In genomic region chrX:132023117-132023895, GRCh38 we compare ENCODE assay signal across 1 cellular context.
TF ChIP-seq lines count a peak whose summit lies in the region.

STK26 (plus strand) TSS chrX:132023302; CDS start chrX:132023618, 316 bp downstream.

TF ChIP-seq in K562, 482 proteins besides CTCF, POLR2A, EP300 and RAD21 (continued from another document and continues in another):
- TF ChIP-seq ZBTB40 (IDR thresholded peaks at IDR 0.05), result no peak
- no peak for TF ChIP-seq ZBTB40 (CRISPR knock-in tag; IDR thresholded peaks at IDR 0.05)
- TF ChIP-seq SMC3 (conservative IDR thresholded peaks at IDR 0.05; ENCODE audit: insufficient read depth, low read depth, low read length), result no peak
- TF ChIP-seq NFIC (IDR thresholded peaks at IDR 0.05), result peak; percentile 16
- no peak for TF ChIP-seq HNRNPH1 (optimal IDR thresholded peaks at IDR 0.05; ENCODE audit: low read depth, low read length)
- no peak for TF ChIP-seq XRCC3 (IDR thresholded peaks at IDR 0.05)
- TF ChIP-seq MTA1 (IDR thresholded peaks at IDR 0.05; ENCODE audit: borderline replicate concordance), result 0 out of 2 replicates have a peak, but pooled peaks have one; percentile 19
- no peak for TF ChIP-seq ZNF76 (CRISPR knock-in tag; IDR thresholded peaks at IDR 0.05; ENCODE audit: borderline replicate concordance)
- TF ChIP-seq BDP1 (IDR thresholded peaks at IDR 0.05; ENCODE audit: insufficient read depth, insufficient read length), result no peak
- TF ChIP-seq MYC (IDR thresholded peaks at IDR 0.05; ENCODE audit: low read depth, low read length), result no peak
- TF ChIP-seq MYC (CRISPR knock-in tag; IDR thresholded peaks at IDR 0.05; ENCODE audit: borderline replicate concordance, low read depth), result no peak
- TF ChIP-seq SRSF1 (IDR thresholded peaks at IDR 0.05; ENCODE audit: low read depth, low read length), result no peak
- TF ChIP-seq HNRNPUL1 (IDR thresholded peaks at IDR 0.05; ENCODE audit: low read length), result no peak
- TF ChIP-seq TEAD4 (IDR thresholded peaks at IDR 0.05; ENCODE audit: low read length), result no peak
- no peak for TF ChIP-seq TEAD4 (CRISPR knock-in tag; IDR thresholded peaks at IDR 0.05; ENCODE audit: borderline replicate concordance)
- TF ChIP-seq ARID2 (IDR thresholded peaks at IDR 0.05), result no peak
- peak; percentile 88; the same call in 1 of the 2 replicates for TF ChIP-seq ZC3H4 (CRISPR knock-in tag; IDR thresholded peaks at IDR 0.05; ENCODE audit: borderline replicate concordance)
- no peak for TF ChIP-seq SAFB2 (IDR thresholded peaks at IDR 0.05; ENCODE audit: borderline replicate concordance, low read depth, low read length, severe bottlenecking)
- TF ChIP-seq ZNF77 (CRISPR knock-in tag; IDR thresholded peaks at IDR 0.05), result no peak
- TF ChIP-seq PHF8 (IDR thresholded peaks at IDR 0.05; ENCODE audit: borderline replicate concordance, low read length), result peak; percentile 86
- no peak for TF ChIP-seq HDAC3 (IDR thresholded peaks at IDR 0.05; ENCODE audit: borderline replicate concordance, partially characterized antibody)
- no peak for TF ChIP-seq MTF1 (CRISPR knock-in tag; IDR thresholded peaks at IDR 0.05; ENCODE audit: borderline replicate concordance)
- no peak for TF ChIP-seq ZNF184 (CRISPR knock-in tag; IDR thresholded peaks at IDR 0.05)
- TF ChIP-seq ZNF232 (CRISPR knock-in tag; IDR thresholded peaks at IDR 0.05), result peak; percentile 45; the same call in 1 of the 2 replicates
- no peak for TF ChIP-seq POU5F1 (IDR thresholded peaks at IDR 0.05; ENCODE audit: borderline replicate concordance, low read depth, low read length, partially characterized antibody)
- no peak for TF ChIP-seq ZC3H8 (IDR thresholded peaks at IDR 0.05)
- no peak for TF ChIP-seq NFRKB (IDR thresholded peaks at IDR 0.05; ENCODE audit: low read depth)
- TF ChIP-seq TAL1 (IDR thresholded peaks at IDR 0.05), result no peak
- TF ChIP-seq THRB (CRISPR knock-in tag; conservative IDR thresholded peaks at IDR 0.05), result no peak
- no peak for TF ChIP-seq MEF2A (IDR thresholded peaks at IDR 0.05; ENCODE audit: control insufficient read depth, low read depth, low read length)
- TF ChIP-seq ZNF75A (CRISPR knock-in tag; IDR thresholded peaks at IDR 0.05), result no peak
- peak; percentile 92 for TF ChIP-seq EGR1 (conservative IDR thresholded peaks at IDR 0.05)
- TF ChIP-seq SIN3B (IDR thresholded peaks at IDR 0.05; ENCODE audit: low read depth), result no peak
- no peak for TF ChIP-seq MAFK (IDR thresholded peaks at IDR 0.05; ENCODE audit: low read length)
- TF ChIP-seq THRA (IDR thresholded peaks at IDR 0.05), result no peak
- TF ChIP-seq AFF1 (IDR thresholded peaks at IDR 0.05; ENCODE audit: low read depth in 1 of 2, partially characterized antibody in 2 of 2), result no peak
- TF ChIP-seq TAF9B (IDR thresholded peaks at IDR 0.05; ENCODE audit: partially characterized antibody), result peak; percentile 63
- no peak for TF ChIP-seq HMG20A (CRISPR knock-in tag; conservative IDR thresholded peaks at IDR 0.05)
- no peak for TF ChIP-seq FOXK2 (conservative IDR thresholded peaks at IDR 0.05 in 1 of 2, IDR thresholded peaks at IDR 0.05 in 1 of 2; ENCODE audit: low read depth in 2 of 2)
- TF ChIP-seq ZBTB12 (CRISPR knock-in tag; IDR thresholded peaks at IDR 0.05), result no peak
- no peak for TF ChIP-seq ZNF280A (IDR thresholded peaks at IDR 0.05; ENCODE audit: low read depth, partially characterized antibody)
- TF ChIP-seq HDAC8 (tag; IDR thresholded peaks at IDR 0.05), result no peak
- no peak; the same call in 1 of the 2 replicates for TF ChIP-seq CBFA2T2 (conservative IDR thresholded peaks at IDR 0.05)
- no peak for TF ChIP-seq DNMT1 (IDR thresholded peaks at IDR 0.05)
- peak; percentile 47 for TF ChIP-seq GABPB1 (CRISPR knock-in tag; IDR thresholded peaks at IDR 0.05)
- TF ChIP-seq ETV6 (IDR thresholded peaks at IDR 0.05; ENCODE audit: borderline replicate concordance in 1 of 2, low read depth in 2 of 2, low read length in 1 of 2), result no peak
- no peak for TF ChIP-seq ETV6 (CRISPR knock-in tag; IDR thresholded peaks at IDR 0.05; ENCODE audit: borderline replicate concordance)
- TF ChIP-seq RFX7 (CRISPR knock-in tag; IDR thresholded peaks at IDR 0.05), result no peak
